In genomic region chr1:204684206-204684536, GRCh38 we compare ENCODE assay signal across 10 cellular contexts. TPM values are rescaled to one million over a fixed set of nuclear protein-coding genes. Genes with fewer than 3 reads are reported as not detected.
DNase-seq lines count a peak whose midpoint lies in the region; ATAC-seq and TF ChIP-seq lines count a peak whose summit lies in the region.
"Had no signal": no experiment of that assay in that cellular context is flagged by ENCODE, and none has a peak within 500 bp of the region (broad histone marks: within the 10 kb centered on the region; RNA-seq: fewer than 3 reads in every experiment).

No MANE protein-coding gene starts in this region.

- H2BK15ac ChIP-seq in neuronal stem cell (ENCODE audit: low read length): peak overlapping the region; percentile 49

- H3K9me3 ChIP-seq in BLaER1: no peaks in the 10 kb centered on the region
- no peaks in the 10 kb centered on the region for H3K9me3 ChIP-seq in gastroesophageal sphincter
- H3K9me3 ChIP-seq in neuronal stem cell (replicated peaks in 1 of 2; ENCODE audit: control insufficient read depth in 2 of 2, insufficient read depth in 1 of 2, low read depth in 1 of 2, low read length in 2 of 2): no peaks in the 10 kb centered on the region

- TF ChIP-seq CTCF in gastroesophageal sphincter (IDR thresholded peaks at IDR 0.05) (no peak), brain microvascular endothelial cell (IDR thresholded peaks at IDR 0.05; ENCODE audit: low read depth, low read length, missing control alignments) (no peak)

- peaks cover 49% of the 10 kb centered on the region for H4K20me1 ChIP-seq in BLaER1

- DNase-seq in NCI-H1092 treated with DMSO at 0.1 percent for 48 hours (lab: John Stamatoyannopoulos, UW) (peak; percentile 63), neuronal stem cell (ENCODE audit: low spot score) (no peak), brain microvascular endothelial cell (no peak), NCI-H1417 treated with DMSO at 0.1 percent for 48 hours (lab: John Stamatoyannopoulos, UW) (no peak)
- DNase-seq: GOT3, left cardiac atrium had no signal

- H2BK5ac ChIP-seq in neuronal stem cell (ENCODE audit: low read length): no peak overlapping the region

- peak overlapping the region; percentile 96 for H3K18ac ChIP-seq in neuronal stem cell (ENCODE audit: low read length)

- peaks cover 64% of the 10 kb centered on the region for H3K4me1 ChIP-seq in BLaER1
- H3K4me1 ChIP-seq in gastroesophageal sphincter: peaks cover 0 to 34% (median 13%) of the 10 kb centered on the region in 3 donors
- peaks cover 4 to 9% of the 10 kb centered on the region in 2 donors for H3K4me1 ChIP-seq in neuronal stem cell (ENCODE audit: control insufficient read depth in 2 of 2, insufficient read depth in 1 of 2, low read depth in 1 of 2, low read length in 2 of 2)

- no peak overlapping the region for H3K23ac ChIP-seq in neuronal stem cell (ENCODE audit: low read depth, low read length, poor library complexity)

- peak overlapping the region; percentile 99 for H3K27ac ChIP-seq in BLaER1
- peak overlapping the region in 3 of 4 donors; percentile 79 to 82 (median 80) for H3K27ac ChIP-seq in gastroesophageal sphincter
- no peak overlapping the region for H3K27ac ChIP-seq in neuronal stem cell (replicated peaks; ENCODE audit: low read length)
- H3K27ac ChIP-seq in brain microvascular endothelial cell: no peak overlapping the region

- in situ Hi-C loops in brain microvascular endothelial cell (cut with HindIII; ENCODE audit: low pct_ligation_motif_present, low sequenced_read_pairs): no loop called here

- TF ChIP-seq EP300 in gastroesophageal sphincter (IDR thresholded peaks at IDR 0.05): no peak

- H3K36me3 ChIP-seq in BLaER1 (peaks cover 37% of the 10 kb centered on the region), gastroesophageal sphincter (no peaks in the 10 kb centered on the region), neuronal stem cell (replicated peaks in 1 of 2; ENCODE audit: control insufficient read depth in 2 of 2, insufficient read depth in 2 of 2, low read length in 2 of 2) (no peaks in the 10 kb centered on the region), brain microvascular endothelial cell (replicated peaks) (no peaks in the 10 kb centered on the region)

- peak overlapping the region; percentile 67 for H2BK12ac ChIP-seq in neuronal stem cell (ENCODE audit: low read length)

- H4K8ac ChIP-seq in neuronal stem cell (ENCODE audit: low read depth, low read length): peak overlapping the region; percentile 9

- TF ChIP-seq POLR2A in gastroesophageal sphincter (IDR thresholded peaks at IDR 0.05): no peak

- no peak overlapping the region for H4K91ac ChIP-seq in neuronal stem cell (ENCODE audit: low read depth, low read length, poor library complexity)

- H3K27me3 ChIP-seq in BLaER1: no peaks in the 10 kb centered on the region
- peaks cover 14% of the 10 kb centered on the region for H3K27me3 ChIP-seq in gastroesophageal sphincter
- peaks cover 0 to 77% (median 18%) of the 10 kb centered on the region in 3 experiments for H3K27me3 ChIP-seq in neuronal stem cell (ENCODE audit: control insufficient read depth in 3 of 3, insufficient read depth in 3 of 3, low read depth in 1 of 3, low read length in 3 of 3)
- peaks cover 43% of the 10 kb centered on the region for H3K27me3 ChIP-seq in brain microvascular endothelial cell (replicated peaks)

- H2AK5ac ChIP-seq in neuronal stem cell (ENCODE audit: low read depth, low read length): peak overlapping the region; percentile 64

- H3K4me3 ChIP-seq in BLaER1 (peak overlapping the region; percentile 97), gastroesophageal sphincter (peak overlapping the region; percentile 56 to 73), neuronal stem cell (ENCODE audit: low read length in 2 of 2) (peak overlapping the region; percentile 44 to 85), brain microvascular endothelial cell (ENCODE audit: low read depth, low read length) (no peak overlapping the region)

- peaks cover 2% of the 10 kb centered on the region for H3K79me1 ChIP-seq in neuronal stem cell (ENCODE audit: low read depth, low read length)

- ATAC-seq in gastroesophageal sphincter (no peak), GM18907 (IDR thresholded peaks at IDR 0.05; ENCODE audit: unreplicated experiment) (no peak), GM18868 (IDR thresholded peaks at IDR 0.05; ENCODE audit: unreplicated experiment) (no peak)

- peak overlapping the region; percentile 65 for H3K14ac ChIP-seq in neuronal stem cell (ENCODE audit: low read length)

- H2BK120ac ChIP-seq in neuronal stem cell (ENCODE audit: low read depth, low read length): peak overlapping the region; percentile 40

- WGBS in gastroesophageal sphincter (ENCODE audit: low coverage in 1 of 2), 2 donors: 12% methylated on average over 3 of the region's 11 CpGs; no CpG with 5 or more reads in 1 of the 2 donors
- WGBS in neuronal stem cell (ENCODE audit: extremely low coverage in 2 of 2, insufficient read length in 2 of 2, insufficient replicate concordance in 1 of 2), 2 donors: no CpG with 5 or more reads among the region's 11 CpGs

- H3K9ac ChIP-seq in BLaER1: peak overlapping the region; percentile 98
- H3K9ac ChIP-seq in neuronal stem cell (ENCODE audit: low read depth, low read length, poor library complexity): peak overlapping the region; percentile 78

- H3K4ac ChIP-seq in neuronal stem cell (ENCODE audit: low read length): peak overlapping the region; percentile 45

- H3K4me2 ChIP-seq in BLaER1 (peak overlapping the region; percentile 99), neuronal stem cell (ENCODE audit: insufficient read depth, low read length, poor library complexity, severe bottlenecking) (peak overlapping the region; percentile 94)

- H2AFZ ChIP-seq in neuronal stem cell (ENCODE audit: low read length): no peak overlapping the region

RNA-seq across cellular contexts. Expression of gene LRRN2, which starts 1.4 kb away (rescaled TPM):
- 10 to 100 TPM in 1 of 4 donors, 1 to 10 TPM in 3; 4.0 to 19.6 (median 7.0) TPM for total RNA-seq in gastroesophageal sphincter
- polyA plus RNA-seq in neuronal stem cell (2013, experiment 1 of 2): 7.0 TPM
- polyA plus RNA-seq in neuronal stem cell (2013, experiment 2 of 2): 7.3 TPM

Comparison
In these comparisons a context has a peak if more than half of its experiments do, and no peak if none do; other contexts are left out.
1. H3K27ac ChIP-seq: peak in BLaER1 (single experiment) and gastroesophageal sphincter (3 of 4); none in neuronal stem cell (single experiment) and brain microvascular endothelial cell (single experiment).